ENCODE assay signal across 14 cellular contexts in the genomic region with DNA sequence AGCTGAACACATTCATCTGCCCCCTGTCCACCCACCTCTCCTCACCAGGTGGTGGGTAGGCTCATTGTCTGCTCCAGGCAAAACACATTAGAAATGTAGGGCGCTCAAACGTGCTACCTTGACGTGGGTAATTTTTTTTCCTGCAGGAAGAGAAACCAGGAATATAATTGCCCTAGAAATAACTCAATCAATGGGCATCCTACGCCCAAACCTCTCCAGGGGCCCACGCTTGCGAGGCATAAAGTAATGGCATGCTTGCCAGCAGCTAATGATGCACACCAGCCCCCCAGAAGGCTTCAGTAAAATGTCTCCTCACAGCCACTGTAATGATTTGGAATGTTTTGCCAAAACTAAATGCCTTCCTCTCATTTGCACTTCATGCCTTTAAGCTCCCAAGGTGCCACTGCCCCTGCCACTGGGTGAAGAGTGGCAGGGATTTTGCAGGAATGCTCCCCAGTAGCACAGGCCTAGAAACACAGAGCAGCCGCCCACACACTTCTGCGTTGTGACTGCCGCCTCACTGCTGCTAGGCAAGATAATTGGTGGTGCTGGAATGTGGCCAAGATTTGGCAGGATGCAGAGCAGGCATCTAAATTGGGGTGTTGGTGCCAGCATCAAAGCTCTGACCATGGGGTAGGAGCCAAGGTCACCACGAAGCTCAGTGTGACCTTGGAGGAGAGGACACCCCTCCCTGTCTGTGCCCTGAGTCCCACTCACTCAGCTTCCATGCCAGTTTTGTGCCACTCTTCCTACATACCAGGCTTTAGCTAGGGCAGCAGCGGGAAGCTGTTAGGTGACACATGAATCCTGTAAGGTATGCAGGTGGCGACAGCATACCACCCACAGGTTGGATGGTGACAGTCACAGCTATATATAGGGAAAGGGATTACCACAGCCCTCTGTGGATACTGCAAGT. TPM values are rescaled to one million over a fixed set of nuclear protein-coding genes. Genes with fewer than 3 reads are reported as not detected.
DNase-seq lines count a peak whose midpoint lies in the region; FAIRE-seq and TF ChIP-seq lines count a peak whose summit lies in the region.
"Had no signal": no experiment of that assay in that cellular context is flagged by ENCODE, and none has a peak within 500 bp of the region (broad histone marks: within the 10 kb centered on the region; RNA-seq: fewer than 3 reads in every experiment).

No MANE protein-coding gene starts in this region.

- 66 to 84% methylated on average over 8 to 10 of the region's 12 CpGs for WGBS in esophagus squamous epithelium, 2 donors

- POLR2A ChIA-PET in MCF 10A (lab: Yijun Ruan, JAX) = no interaction called here

- CTCF ChIA-PET in MCF 10A (lab: Yijun Ruan, JAX) = interaction anchor here (0.6 to 1.3 kb wide), 3 partner anchors 10 to 15 kb away, joined by 3 to 4 read pairs (median 3); no protein-coding TSS in a partner anchor

- intact Hi-C loops in MCF 10A (cut with micrococcal nuclease) = no loop called here
- intact Hi-C loops in esophagus squamous epithelium (cut with DNase I) = no loop called here

- H3K4me3 ChIP-seq in esophagus squamous epithelium = no peak overlapping the region
- H3K4me3 ChIP-seq: suprapubic skin had no signal

- TF ChIP-seq POLR2A in esophagus squamous epithelium (IDR thresholded peaks at IDR 0.05) (no peak), GM12891 (IDR thresholded peaks at IDR 0.05; ENCODE audit: low read depth, low read length) (no peak)

- H3K4me1 Mint-ChIP-seq in MCF 10A (ENCODE audit: insufficient read depth, unreplicated experiment) (peaks cover 14% of the 10 kb centered on the region), nephron progenitor cell (peaks cover 5% of the 10 kb centered on the region)

- FAIRE-seq in GM12891 (lab: Jason Lieb, UNC) = no peak

- no peak overlapping the region for H3K27ac ChIP-seq in esophagus squamous epithelium
- H3K27ac ChIP-seq: 22Rv1, HL-60, suprapubic skin had no signal

- BruUV-seq in MCF 10A (replicated peaks; lab: Mats Ljungman, UMichigan) = no TSS peak

- H3K36me3 ChIP-seq in esophagus squamous epithelium = no peaks in the 10 kb centered on the region
- H3K36me3 ChIP-seq: suprapubic skin had no signal

- no peaks in the 10 kb centered on the region for H3K9me3 ChIP-seq in esophagus squamous epithelium
- H3K9me3 ChIP-seq: suprapubic skin had no signal

- H3K36me3 Mint-ChIP-seq in MCF 10A (ENCODE audit: insufficient read depth, unreplicated experiment) = no peaks in the 10 kb centered on the region
- no peaks in the 10 kb centered on the region for H3K36me3 Mint-ChIP-seq in nephron progenitor cell (ENCODE audit: low read depth)
- H3K36me3 Mint-ChIP-seq: natural killer cell treated with Interleukin-12 subunit alpha and Interleukin-12 subunit beta and Interleukin-15 and Interleukin-18, amount 100 ng/mL, for 72 hours had no signal

- no peaks in the 10 kb centered on the region for H3K27me3 ChIP-seq in esophagus squamous epithelium
- H3K27me3 ChIP-seq: suprapubic skin had no signal

- TF ChIP-seq CTCF in MCF 10A (IDR thresholded peaks at IDR 0.05; ENCODE audit: unreplicated experiment) (no peak), esophagus squamous epithelium (IDR thresholded peaks at IDR 0.05) (no peak), nephron progenitor cell (IDR thresholded peaks at IDR 0.05) (no peak)

- H3K4me3 Mint-ChIP-seq in MCF 10A (ENCODE audit: unreplicated experiment) (no peak overlapping the region), nephron progenitor cell (no peak overlapping the region)
- H3K4me3 Mint-ChIP-seq: natural killer cell treated with Interleukin-12 subunit alpha and Interleukin-12 subunit beta and Interleukin-15 and Interleukin-18, amount 100 ng/mL, for 72 hours had no signal

- peaks cover 0 to 7% (median 0%) of the 10 kb centered on the region in 3 donors for H3K4me1 ChIP-seq in esophagus squamous epithelium
- H3K4me1 ChIP-seq: suprapubic skin had no signal

- H3K27me3 Mint-ChIP-seq in MCF 10A (ENCODE audit: insufficient read depth, unreplicated experiment) = no peaks in the 10 kb centered on the region
- no peaks in the 10 kb centered on the region for H3K27me3 Mint-ChIP-seq in nephron progenitor cell (ENCODE audit: low read depth, poor library complexity)

- no peaks in the 10 kb centered on the region for H3K9me3 Mint-ChIP-seq in MCF 10A (ENCODE audit: unreplicated experiment)
- no peaks in the 10 kb centered on the region for H3K9me3 Mint-ChIP-seq in nephron progenitor cell
- H3K9me3 Mint-ChIP-seq: natural killer cell treated with Interleukin-12 subunit alpha and Interleukin-12 subunit beta and Interleukin-15 and Interleukin-18, amount 100 ng/mL, for 72 hours had no signal

- H3K27ac Mint-ChIP-seq in MCF 10A (ENCODE audit: low read depth, unreplicated experiment) (no peak overlapping the region), nephron progenitor cell (no peak overlapping the region)
- H3K27ac Mint-ChIP-seq: natural killer cell treated with Interleukin-12 subunit alpha and Interleukin-12 subunit beta and Interleukin-15 and Interleukin-18, amount 100 ng/mL, for 72 hours had no signal

- peak; percentile 77 for DNase-seq in DMS 273 (lab: John Stamatoyannopoulos, UW; ENCODE audit: unreplicated experiment)
- DNase-seq in DMS 273 treated with DMSO at 0.1 percent for 48 hours (lab: John Stamatoyannopoulos, UW) = no peak
- peak; percentile 56 for DNase-seq in NCI-H1694 (lab: John Stamatoyannopoulos, UW)
- DNase-seq in MCF 10A (ENCODE audit: unreplicated experiment) = peak; percentile 43
- peak; percentile 22 for DNase-seq in myocyte (ENCODE audit: low read depth)
- DNase-seq in esophagus squamous epithelium (lab: John Stamatoyannopoulos, UW) = no peak
- DNase-seq in GM12891 (ENCODE audit: insufficient read length, low spot score) = no peak
- DNase-seq in nephron progenitor cell = no peak
- DNase-seq: DND-41, T1000 had no signal

TF ChIP-seq in GM12891, 5 proteins besides CTCF, POLR2A, EP300 and RAD21:
- TF ChIP-seq SPI1 (IDR thresholded peaks at IDR 0.05; ENCODE audit: low read depth, low read length) (no peak), TAF1 (IDR thresholded peaks at IDR 0.05; ENCODE audit: low read depth, low read length) (no peak)

RNA-seq across cellular contexts. Expression of gene PPP1R3C, which starts 48.7 kb away (rescaled TPM):
- 0.30 and 0.47 TPM in 2 replicates for total RNA-seq in MCF 10A (2022)
- total RNA-seq in myocyte = 136 and 154 TPM in 2 replicates
- polyA plus RNA-seq in myocyte (2012) = 46.9 TPM
- 10 to 100 TPM in 3 of 4 donors, 1 to 10 TPM in 1; 8.8 to 70.8 (median 47.9) TPM for total RNA-seq in esophagus squamous epithelium
- polyA plus RNA-seq in GM12891 (2012; ENCODE audit: low read depth, missing spikeins) = not detected
- total RNA-seq: natural killer cell treated with Interleukin-12 subunit alpha and Interleukin-12 subunit beta and Interleukin-15 and Interleukin-18, amount 100 ng/mL, for 72 hours had no signal

Comparison
In these comparisons a context has a peak if more than half of its experiments do, and no peak if none do; other contexts are left out.
1. DNase-seq: peak in DMS 273 (single experiment), NCI-H1694 (single experiment), MCF 10A (single experiment) and myocyte (single experiment); none in DMS 273 treated with DMSO at 0.1 percent for 48 hours (single experiment), esophagus squamous epithelium (single experiment), GM12891 (single experiment) and nephron progenitor cell (single experiment).